ENCODE assay signal across 1 cellular context in genomic region chr13:37059136-37059847, GRCh38.
TF ChIP-seq lines count a peak whose summit lies in the region.

SUPT20H (minus strand) TSS chr13:37059688; CDS start chr13:37051490, 8,198 bp downstream.

TF ChIP-seq in GM12878, 131 proteins besides CTCF, POLR2A, EP300 and RAD21 (continued from another document and continues in another):
- TF ChIP-seq MLLT1 (IDR thresholded peaks at IDR 0.05) (peak; percentile 11; the same call in 1 of the 2 replicates), GATAD2B (conservative IDR thresholded peaks at IDR 0.05; ENCODE audit: low read depth) (peak; percentile 59; the same call in 1 of the 2 replicates), EED (IDR thresholded peaks at IDR 0.05; ENCODE audit: low read depth) (peak; percentile 12; the same call in 1 of the 2 replicates), TARDBP (IDR thresholded peaks at IDR 0.05; ENCODE audit: borderline replicate concordance) (no peak), TAF1 (IDR thresholded peaks at IDR 0.05; ENCODE audit: borderline replicate concordance, low read depth, low read length) (peak; percentile 57; the same call in 1 of the 2 replicates), GABPA (IDR thresholded peaks at IDR 0.05; ENCODE audit: low read depth) (peak; percentile 86), NBN (IDR thresholded peaks at IDR 0.05) (peak; percentile 60; the same call in 1 of the 2 replicates), MYB (IDR thresholded peaks at IDR 0.05; ENCODE audit: borderline replicate concordance, low read depth, low read length) (no peak), ZBED1 (IDR thresholded peaks at IDR 0.05; ENCODE audit: borderline replicate concordance) (no peak), SUZ12 (IDR thresholded peaks at IDR 0.05; ENCODE audit: unreplicated experiment) (no peak), MTA2 (IDR thresholded peaks at IDR 0.05; ENCODE audit: low read depth) (no peak; the same call in 1 of the 2 replicates), ZNF592 (IDR thresholded peaks at IDR 0.05) (no peak), RAD51 (IDR thresholded peaks at IDR 0.05) (no peak), USF1 (IDR thresholded peaks at IDR 0.05; ENCODE audit: borderline replicate concordance, extremely low read length, insufficient read depth, low read depth, low read length) (no peak), PML (IDR thresholded peaks at IDR 0.05; ENCODE audit: low read length) (0 out of 2 replicates have a peak, but pooled peaks have one; percentile 50), BCL11A (IDR thresholded peaks at IDR 0.05; ENCODE audit: low read depth, low read length) (no peak), BMI1 (IDR thresholded peaks at IDR 0.05; ENCODE audit: borderline replicate concordance) (no peak), MXI1 (IDR thresholded peaks at IDR 0.05; ENCODE audit: low read depth, low read length) (peak; percentile 41; the same call in 1 of the 2 replicates), IKZF1 (conservative IDR thresholded peaks at IDR 0.05) (peak; percentile 97), ZNF622 (IDR thresholded peaks at IDR 0.05) (no peak), BRCA1 (IDR thresholded peaks at IDR 0.05; ENCODE audit: low read depth, low read length) (0 out of 2 replicates have a peak, but pooled peaks have one; percentile 12), DPF2 (IDR thresholded peaks at IDR 0.05) (peak; percentile 68; the same call in 1 of the 2 replicates), LARP7 (IDR thresholded peaks at IDR 0.05) (peak; percentile 47; the same call in 1 of the 2 replicates), SREBF1 (IDR thresholded peaks at IDR 0.05; ENCODE audit: low read length) (no peak), POLR2AphosphoS2 (IDR thresholded peaks at IDR 0.05; ENCODE audit: low read depth, low read length) (0 out of 2 replicates have a peak, but pooled peaks have one; percentile 38), FOXK2 (IDR thresholded peaks at IDR 0.05) (no peak), BACH1 (IDR thresholded peaks at IDR 0.05; ENCODE audit: borderline replicate concordance) (no peak), EGR1 (IDR thresholded peaks at IDR 0.05; ENCODE audit: borderline replicate concordance in 1 of 2, low read depth in 2 of 2, low read length in 2 of 2) (peak in 1 of 2 experiments; percentile 54; a peak in 1 of 3 replicates), MYC (IDR thresholded peaks at IDR 0.05; ENCODE audit: insufficient read depth, insufficient read length, insufficient replicate concordance, low read length, severe bottlenecking) (no peak), RFX5 (IDR thresholded peaks at IDR 0.05; ENCODE audit: low read depth, low read length) (peak; percentile 46; the same call in 1 of the 2 replicates), E2F8 (IDR thresholded peaks at IDR 0.05; ENCODE audit: low read depth, partially characterized antibody) (no peak), YY1 (IDR thresholded peaks at IDR 0.05; ENCODE audit: low read depth, low read length) (peak; percentile 77; the same call in 1 of the 2 replicates), TCF3 (IDR thresholded peaks at IDR 0.05; ENCODE audit: borderline replicate concordance, insufficient read depth, low read depth, low read length) (peak; percentile 42; the same call in 1 of the 2 replicates), NR2C1 (IDR thresholded peaks at IDR 0.05) (peak; percentile 89), RB1 (IDR thresholded peaks at IDR 0.05; ENCODE audit: borderline replicate concordance) (peak; percentile 38; the same call in 1 of the 2 replicates), SPI1 (IDR thresholded peaks at IDR 0.05; ENCODE audit: borderline replicate concordance, insufficient read depth, low read depth, low read length) (no peak), E4F1 (IDR thresholded peaks at IDR 0.05; ENCODE audit: borderline replicate concordance, partially characterized antibody) (peak; percentile 16), CBX5 (IDR thresholded peaks at IDR 0.05; ENCODE audit: low read depth) (0 out of 2 replicates have a peak, but pooled peaks have one; percentile 52), ATF7 (IDR thresholded peaks at IDR 0.05; ENCODE audit: low read depth) (no peak), SMAD1 (IDR thresholded peaks at IDR 0.05; ENCODE audit: low read depth, partially characterized antibody) (no peak)
- TF ChIP-seq, protein P1, sequence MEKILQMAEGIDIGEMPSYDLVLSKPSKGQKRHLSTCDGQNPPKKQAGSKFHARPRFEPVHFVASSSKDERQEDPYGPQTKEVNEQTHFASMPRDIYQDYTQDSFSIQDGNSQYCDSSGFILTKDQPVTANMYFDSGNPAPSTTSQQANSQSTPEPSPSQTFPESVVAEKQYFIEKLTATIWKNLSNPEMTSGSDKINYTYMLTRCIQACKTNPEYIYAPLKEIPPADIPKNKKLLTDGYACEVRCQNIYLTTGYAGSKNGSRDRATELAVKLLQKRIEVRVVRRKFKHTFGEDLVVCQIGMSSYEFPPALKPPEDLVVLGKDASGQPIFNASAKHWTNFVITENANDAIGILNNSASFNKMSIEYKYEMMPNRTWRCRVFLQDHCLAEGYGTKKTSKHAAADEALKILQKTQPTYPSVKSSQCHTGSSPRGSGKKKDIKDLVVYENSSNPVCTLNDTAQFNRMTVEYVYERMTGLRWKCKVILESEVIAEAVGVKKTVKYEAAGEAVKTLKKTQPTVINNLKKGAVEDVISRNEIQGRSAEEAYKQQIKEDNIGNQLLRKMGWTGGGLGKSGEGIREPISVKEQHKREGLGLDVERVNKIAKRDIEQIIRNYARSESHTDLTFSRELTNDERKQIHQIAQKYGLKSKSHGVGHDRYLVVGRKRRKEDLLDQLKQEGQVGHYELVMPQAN (conservative IDR thresholded peaks at IDR 0.05): 0 out of 2 replicates have a peak, but pooled peaks have one; percentile 47
- TF ChIP-seq, protein P2, sequence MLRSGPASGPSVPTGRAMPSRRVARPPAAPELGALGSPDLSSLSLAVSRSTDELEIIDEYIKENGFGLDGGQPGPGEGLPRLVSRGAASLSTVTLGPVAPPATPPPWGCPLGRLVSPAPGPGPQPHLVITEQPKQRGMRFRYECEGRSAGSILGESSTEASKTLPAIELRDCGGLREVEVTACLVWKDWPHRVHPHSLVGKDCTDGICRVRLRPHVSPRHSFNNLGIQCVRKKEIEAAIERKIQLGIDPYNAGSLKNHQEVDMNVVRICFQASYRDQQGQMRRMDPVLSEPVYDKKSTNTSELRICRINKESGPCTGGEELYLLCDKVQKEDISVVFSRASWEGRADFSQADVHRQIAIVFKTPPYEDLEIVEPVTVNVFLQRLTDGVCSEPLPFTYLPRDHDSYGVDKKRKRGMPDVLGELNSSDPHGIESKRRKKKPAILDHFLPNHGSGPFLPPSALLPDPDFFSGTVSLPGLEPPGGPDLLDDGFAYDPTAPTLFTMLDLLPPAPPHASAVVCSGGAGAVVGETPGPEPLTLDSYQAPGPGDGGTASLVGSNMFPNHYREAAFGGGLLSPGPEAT (IDR thresholded peaks at IDR 0.05; ENCODE audit: low read depth): 0 out of 2 replicates have a peak, but pooled peaks have one; percentile 7
- TF ChIP-seq, protein P3, sequence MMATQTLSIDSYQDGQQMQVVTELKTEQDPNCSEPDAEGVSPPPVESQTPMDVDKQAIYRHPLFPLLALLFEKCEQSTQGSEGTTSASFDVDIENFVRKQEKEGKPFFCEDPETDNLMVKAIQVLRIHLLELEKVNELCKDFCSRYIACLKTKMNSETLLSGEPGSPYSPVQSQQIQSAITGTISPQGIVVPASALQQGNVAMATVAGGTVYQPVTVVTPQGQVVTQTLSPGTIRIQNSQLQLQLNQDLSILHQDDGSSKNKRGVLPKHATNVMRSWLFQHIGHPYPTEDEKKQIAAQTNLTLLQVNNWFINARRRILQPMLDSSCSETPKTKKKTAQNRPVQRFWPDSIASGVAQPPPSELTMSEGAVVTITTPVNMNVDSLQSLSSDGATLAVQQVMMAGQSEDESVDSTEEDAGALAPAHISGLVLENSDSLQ (IDR thresholded peaks at IDR 0.05): peak; percentile 64; the same call in 1 of the 2 replicates
- TF ChIP-seq, protein P4, sequence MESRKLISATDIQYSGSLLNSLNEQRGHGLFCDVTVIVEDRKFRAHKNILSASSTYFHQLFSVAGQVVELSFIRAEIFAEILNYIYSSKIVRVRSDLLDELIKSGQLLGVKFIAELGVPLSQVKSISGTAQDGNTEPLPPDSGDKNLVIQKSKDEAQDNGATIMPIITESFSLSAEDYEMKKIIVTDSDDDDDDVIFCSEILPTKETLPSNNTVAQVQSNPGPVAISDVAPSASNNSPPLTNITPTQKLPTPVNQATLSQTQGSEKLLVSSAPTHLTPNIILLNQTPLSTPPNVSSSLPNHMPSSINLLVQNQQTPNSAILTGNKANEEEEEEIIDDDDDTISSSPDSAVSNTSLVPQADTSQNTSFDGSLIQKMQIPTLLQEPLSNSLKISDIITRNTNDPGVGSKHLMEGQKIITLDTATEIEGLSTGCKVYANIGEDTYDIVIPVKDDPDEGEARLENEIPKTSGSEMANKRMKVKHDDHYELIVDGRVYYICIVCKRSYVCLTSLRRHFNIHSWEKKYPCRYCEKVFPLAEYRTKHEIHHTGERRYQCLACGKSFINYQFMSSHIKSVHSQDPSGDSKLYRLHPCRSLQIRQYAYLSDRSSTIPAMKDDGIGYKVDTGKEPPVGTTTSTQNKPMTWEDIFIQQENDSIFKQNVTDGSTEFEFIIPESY (IDR thresholded peaks at IDR 0.05): no peak
